18 cellular contexts compared by ENCODE assay signal in the genomic region with DNA sequence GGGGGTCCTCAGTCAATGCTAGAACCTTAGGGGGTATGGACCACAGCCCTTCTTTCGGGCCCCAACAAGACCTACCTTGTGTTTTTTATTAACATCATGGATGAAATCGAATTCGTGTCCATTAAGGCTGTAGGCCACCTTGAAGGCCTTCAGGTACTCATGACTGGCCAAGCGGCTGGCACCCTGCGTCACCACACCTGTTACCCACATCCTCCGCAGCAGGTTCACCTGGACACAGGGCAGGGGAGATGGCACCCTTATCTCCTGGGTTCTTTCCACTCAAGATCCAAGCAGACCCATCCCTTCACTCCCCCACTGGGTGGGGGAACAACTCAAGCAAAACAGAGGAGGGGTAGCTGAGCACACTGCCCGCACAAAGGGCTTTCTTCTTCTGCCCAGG. TPM values are rescaled to one million over a fixed set of nuclear protein-coding genes. Genes with fewer than 3 reads are reported as not detected.
DNase-seq lines count a peak whose midpoint lies in the region; ATAC-seq and TF ChIP-seq lines count a peak whose summit lies in the region.
"Had no signal": no experiment of that assay in that cellular context is flagged by ENCODE, and none has a peak within 500 bp of the region (broad histone marks: within the 10 kb centered on the region; RNA-seq: fewer than 3 reads in every experiment).

No MANE protein-coding gene starts in this region.

- no peak for TF ChIP-seq CTCF in right atrium auricular region (IDR thresholded peaks at IDR 0.05)
- TF ChIP-seq CTCF in sigmoid colon (IDR thresholded peaks at IDR 0.05), result no peak

- H3K4me1 ChIP-seq in right atrium auricular region (peaks cover 0 to 73% of the 10 kb centered on the region in 2 donors), sigmoid colon (peaks cover 0 to 15% (median 8%) of the 10 kb centered on the region in 4 donors)
- H3K4me1 ChIP-seq: SJCRH30 had no signal

- H3K27ac Mint-ChIP-seq in T-helper 17 cell, result peak overlapping the region; percentile 100

- WGBS in sigmoid colon, 2 donors, result 95 to 96% methylated on average over 7 of the region's 7 CpGs

- no peak overlapping the region for H3K4me3 ChIP-seq in right atrium auricular region
- no peak overlapping the region for H3K4me3 ChIP-seq in sigmoid colon
- H3K4me3 ChIP-seq: BLaER1 treated with 17β-estradiol and CSF1 and Interleukin-3, amounts not matched to agents 10 nM and 100 nM; SJCRH30 had no signal

- no peak overlapping the region for H3K4me3 Mint-ChIP-seq in T-helper 17 cell
- H3K4me3 Mint-ChIP-seq: HFFc6 had no signal

- H3K27ac ChIP-seq in right atrium auricular region (peak overlapping the region; percentile 66 to 91), sigmoid colon (no peak overlapping the region)
- H3K27ac ChIP-seq: BLaER1 treated with 17β-estradiol and CSF1 and Interleukin-3, amounts not matched to agents 10 nM and 100 nM; HL-60; SJCRH30 had no signal

- intact Hi-C loops in left cardiac atrium (cut with DNase I), result loop anchor here in 1 of 2 donors (5.0 kb wide), 1 partner anchor 96 kb away; no protein-coding TSS in a partner anchor
- intact Hi-C loops in sigmoid colon (cut with DNase I), result no loop called here

- no peak for TF ChIP-seq POLR2A in sigmoid colon (IDR thresholded peaks at IDR 0.05)

- no peak for TF ChIP-seq EP300 in sigmoid colon (IDR thresholded peaks at IDR 0.05)

- DNase-seq in right atrium auricular region (ENCODE audit: low spot score) (no peak), left cardiac atrium (no peak), T-helper 17 cell (no peak), sigmoid colon (peak; percentile 52), cortex of kidney (lab: John Stamatoyannopoulos, UW) (no peak)
- DNase-seq: DMS79 treated with DMSO at 0.1 percent for 48 hours, HFFc6, NCI-H1417 treated with DMSO at 0.1 percent for 48 hours, NCI-H187 treated with DMSO at 0.1 percent for 48 hours, NCI-H2227 treated with DMSO at 0.1 percent for 48 hours, NCI-H510A treated with DMSO at 0.1 percent for 48 hours, NCI-H774, OCI-M1, SJCRH30 had no signal

- H3K27me3 ChIP-seq in right atrium auricular region (no peaks in the 10 kb centered on the region), sigmoid colon (no peaks in the 10 kb centered on the region)
- H3K27me3 ChIP-seq: BLaER1 treated with 17β-estradiol and CSF1 and Interleukin-3, amounts not matched to agents 10 nM and 100 nM; SJCRH30 had no signal

- no peaks in the 10 kb centered on the region for H3K36me3 Mint-ChIP-seq in T-helper 17 cell (ENCODE audit: low read depth)

- H3K36me3 ChIP-seq in right atrium auricular region, result peaks cover 84% of the 10 kb centered on the region
- peaks cover 0 to 40% (median 0%) of the 10 kb centered on the region in 4 donors for H3K36me3 ChIP-seq in sigmoid colon

- ATAC-seq in left cardiac atrium (no peak), T-helper 17 cell (no peak), GM21737 (IDR thresholded peaks at IDR 0.05; ENCODE audit: unreplicated experiment) (no peak), HG03139 (IDR thresholded peaks at IDR 0.05; ENCODE audit: unreplicated experiment) (no peak)

- H3K9me3 ChIP-seq in right atrium auricular region (no peaks in the 10 kb centered on the region), T-helper 17 cell (ENCODE audit: control insufficient read depth, low read length, poor library complexity, severe bottlenecking) (no peaks in the 10 kb centered on the region), sigmoid colon (no peaks in the 10 kb centered on the region)
- H3K9me3 ChIP-seq: BLaER1 treated with 17β-estradiol and CSF1 and Interleukin-3, amounts not matched to agents 10 nM and 100 nM; SJCRH30 had no signal

- no peaks in the 10 kb centered on the region for H3K27me3 Mint-ChIP-seq in T-helper 17 cell

- peaks cover 45% of the 10 kb centered on the region for H3K4me1 Mint-ChIP-seq in T-helper 17 cell

RNA-seq across cellular contexts. Expression of a gene that starts 6.6 kb away (rescaled TPM):
- total RNA-seq in right atrium auricular region (100 to 1,000 TPM; 341 to 552 TPM), left cardiac atrium (100 to 1,000 TPM; 250 to 412 TPM), T-helper 17 cell (10 to 100 TPM; 69.1 to 77.8 TPM), sigmoid colon (100 to 1,000 TPM; 127 to 186 (median 174) TPM)
- polyA plus RNA-seq in sigmoid colon, result 100 to 1,000 TPM in 1 of 3 donors, 10 to 100 TPM in 2; 15.3 to 107 (median 16.8) TPM

RNA-seq across cellular contexts. Expression of a gene that starts 11.2 kb away (rescaled TPM):
- 1 to 10 TPM; 3.2 to 3.6 TPM for total RNA-seq in right atrium auricular region
- 1 to 10 TPM; 3.3 to 7.2 TPM for total RNA-seq in left cardiac atrium
- total RNA-seq in T-helper 17 cell, result 100 to 1,000 TPM; 103 to 105 TPM
- 10 to 100 TPM in 1 of 4 donors, 1 to 10 TPM in 3; 1.6 to 14.5 (median 4.2) TPM for total RNA-seq in sigmoid colon
- 10 to 100 TPM in 1 of 3 donors, under 1 TPM in 1, not detected in 1; 0.60 to 20.9 TPM for polyA plus RNA-seq in sigmoid colon

Comparison
In these comparisons a context has a peak if more than half of its experiments do, and no peak if none do; other contexts are left out.
1. H3K27ac ChIP-seq: peak in right atrium auricular region (2 of 2); none in sigmoid colon (0 of 4).
2. RNA of a gene that starts 11.2 kb away (total RNA-seq): 103 to 105 TPM in T-helper 17 cell; 3.3 to 7.2 TPM in left cardiac atrium, 1.6 to 14.5 TPM in sigmoid colon and 3.2 to 3.6 TPM in right atrium auricular region; every median in the first group is over 4 times any median in the second.